Comparison of ENCODE assay signal across 8 cellular contexts in the genomic region with DNA sequence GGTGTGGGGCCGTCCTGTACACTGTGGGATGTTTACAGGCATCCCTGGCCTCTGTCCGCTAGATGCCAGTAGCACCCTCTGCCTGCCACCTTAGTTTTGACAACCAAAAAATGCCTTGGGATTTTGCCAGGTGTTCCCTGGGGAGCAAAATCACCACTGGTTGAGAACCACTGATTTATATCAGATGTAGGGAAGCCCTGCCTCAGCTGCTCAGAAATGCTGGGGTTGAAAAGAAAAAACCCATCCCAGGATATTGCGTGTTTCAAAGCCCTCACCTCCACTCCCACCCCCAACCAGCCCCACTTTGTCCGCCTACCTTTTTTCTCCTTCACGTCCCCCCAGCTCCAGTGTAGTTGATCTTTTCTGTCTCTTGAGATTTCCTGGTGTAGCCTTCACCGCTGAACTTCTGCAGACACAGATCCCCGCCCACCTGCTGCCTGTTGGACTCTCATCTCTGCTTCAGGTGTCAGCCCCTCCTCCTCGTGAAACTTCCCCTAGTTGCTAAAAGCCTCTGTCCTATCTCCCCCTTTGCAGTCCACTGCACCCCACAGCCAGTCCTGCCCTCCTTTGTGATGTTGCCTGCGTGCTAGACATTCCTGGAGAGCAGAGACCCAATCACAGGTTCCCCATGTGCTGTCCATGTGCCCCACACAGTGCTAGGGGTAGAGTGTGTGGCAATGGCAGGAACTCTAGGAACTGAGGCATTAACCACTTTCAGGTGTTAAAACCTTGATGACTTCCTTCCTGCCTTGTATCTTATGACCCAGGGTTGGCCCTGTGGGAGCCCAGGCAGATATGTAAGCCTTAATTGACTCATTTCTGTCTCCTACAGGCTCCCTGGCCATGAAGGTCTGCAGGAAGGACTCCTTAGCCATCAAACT.
A peak's percentile ranks its signal among the peaks of the same experiment; 100 is the strongest.
DNase-seq lines count a peak whose midpoint lies in the region; ATAC-seq, FAIRE-seq and TF ChIP-seq lines count a peak whose summit lies in the region.

No MANE protein-coding gene starts in this region.

- peak; percentile 36 to 59; a peak in 3 of 4 replicates for TF ChIP-seq CTCF in GM23338 (conservative IDR thresholded peaks at IDR 0.05; ENCODE audit: low read depth in 2 of 2)
- peak; percentile 41 to 52 (median 41); a peak in 3 of 4 replicates for TF ChIP-seq CTCF in H1 (IDR thresholded peaks at IDR 0.05; ENCODE audit: control extremely low read depth in 1 of 3, insufficient read depth in 1 of 3, low read depth in 1 of 3, low read length in 3 of 3)

- no peak overlapping the region for H3K23ac ChIP-seq in H1 (ENCODE audit: insufficient read length)

- no peaks in the 10 kb centered on the region for H3K23me2 ChIP-seq in H1 (ENCODE audit: low read depth, low read length)

- ATAC-seq in GM23338 = peak; percentile 75

- no peaks in the 10 kb centered on the region for H3K27me3 Mint-ChIP-seq in activated T-cell treated with anti-CD3 and anti-CD28 coated beads, Interleukin-2, amount 50 U/mL, for 24 hours
- no peaks in the 10 kb centered on the region for H3K27me3 Mint-ChIP-seq in GM23338 (ENCODE audit: insufficient read depth, low read depth, poor library complexity)

- no peak overlapping the region for H3K14ac ChIP-seq in H1 (ENCODE audit: insufficient read length)

- peak; percentile 59 to 73 for TF ChIP-seq RAD21 in H1 (IDR thresholded peaks at IDR 0.05 in 1 of 2, conservative IDR thresholded peaks at IDR 0.05 in 1 of 2; ENCODE audit: low read depth in 2 of 2, low read length in 2 of 2)

- H3K9me2 ChIP-seq in GM23338 (ENCODE audit: insufficient read depth) = no peaks in the 10 kb centered on the region

- H3K4me3 Mint-ChIP-seq in activated T-cell treated with anti-CD3 and anti-CD28 coated beads, Interleukin-2, amount 50 U/mL, for 24 hours = no peak overlapping the region
- H3K4me3 Mint-ChIP-seq in GM23338 = no peak overlapping the region

- H3K4me2 ChIP-seq in GM23338 = no peak overlapping the region
- no peak overlapping the region for H3K4me2 ChIP-seq in H1 (ENCODE audit: insufficient read depth in 1 of 2, low read depth in 2 of 2, low read length in 2 of 2)

- H3K27ac Mint-ChIP-seq in activated T-cell treated with anti-CD3 and anti-CD28 coated beads, Interleukin-2, amount 50 U/mL, for 24 hours = peak overlapping the region; percentile 49
- peak overlapping the region; percentile 38 for H3K27ac Mint-ChIP-seq in GM23338

- 79% methylated on average over 8 of the region's 9 CpGs; no CpG with 5 or more reads in 1 of the 2 experiments for WGBS in H1 (ENCODE audit: extremely low coverage in 1 of 2, insufficient coverage in 1 of 2, insufficient read length in 1 of 2, insufficient replicate concordance in 2 of 2, low coverage in 1 of 2, low lambda C conversion rate in 2 of 2, missing lambda C conversion rate in 1 of 2), 2 experiments

- no peaks in the 10 kb centered on the region for H3K9me3 Mint-ChIP-seq in activated T-cell treated with anti-CD3 and anti-CD28 coated beads, Interleukin-2, amount 50 U/mL, for 24 hours
- no peaks in the 10 kb centered on the region for H3K9me3 Mint-ChIP-seq in GM23338

- no peaks in the 10 kb centered on the region for H3F3A ChIP-seq in GM23338 (replicated peaks; ENCODE audit: low read depth)

- H3K4me3 ChIP-seq in GM23338 (no peak overlapping the region), H1 (ENCODE audit: extremely low read depth in 1 of 4, insufficient read depth in 2 of 4, low read depth in 3 of 4, low read length in 4 of 4) (no peak overlapping the region)

- no peaks in the 10 kb centered on the region for H3K36me3 Mint-ChIP-seq in activated T-cell treated with anti-CD3 and anti-CD28 coated beads, Interleukin-2, amount 50 U/mL, for 24 hours (ENCODE audit: low read depth)
- no peaks in the 10 kb centered on the region for H3K36me3 Mint-ChIP-seq in GM23338 (ENCODE audit: low read depth)

- no peak for TF ChIP-seq EP300 in H1 (IDR thresholded peaks at IDR 0.05; ENCODE audit: borderline replicate concordance in 1 of 2, low read depth in 2 of 2, low read length in 2 of 2)

- no peak overlapping the region for H2BK120ac ChIP-seq in H1 (replicated peaks; ENCODE audit: low read depth, low read length)

- H3K4me1 Mint-ChIP-seq in activated T-cell treated with anti-CD3 and anti-CD28 coated beads, Interleukin-2, amount 50 U/mL, for 24 hours (ENCODE audit: low read depth) = peaks cover 17% of the 10 kb centered on the region
- peaks cover 9% of the 10 kb centered on the region for H3K4me1 Mint-ChIP-seq in GM23338

- H3K79me2 ChIP-seq in GM23338 (replicated peaks; ENCODE audit: insufficient read depth) (no peaks in the 10 kb centered on the region), H1 (ENCODE audit: control insufficient read depth in 1 of 2, insufficient read depth in 2 of 2, low read length in 2 of 2) (no peaks in the 10 kb centered on the region)

- no peak overlapping the region for H3K18ac ChIP-seq in H1 (ENCODE audit: extremely low read depth, low read length)

- H3K36me3 ChIP-seq in GM23338 (ENCODE audit: insufficient read depth) (no peaks in the 10 kb centered on the region), H1 (ENCODE audit: control insufficient read depth in 2 of 4, insufficient read depth in 4 of 4, low read length in 3 of 4) (peaks cover 0 to 4% (median 0%) of the 10 kb centered on the region in 4 experiments; a peak in 4 of 8 replicates)

- H3K4ac ChIP-seq in H1 (replicated peaks; ENCODE audit: insufficient read length, low read depth, low read length) = no peak overlapping the region

- no peak for FAIRE-seq in H1 (lab: Jason Lieb, UNC)

- H2BK15ac ChIP-seq in H1 (ENCODE audit: low read length) = no peak overlapping the region

- H4K91ac ChIP-seq in H1 (replicated peaks; ENCODE audit: insufficient read length, low read length) = no peak overlapping the region

- H4K20me1 ChIP-seq in GM23338 (replicated peaks; ENCODE audit: insufficient read depth) = no peaks in the 10 kb centered on the region
- no peaks in the 10 kb centered on the region for H4K20me1 ChIP-seq in H1 (replicated peaks in 1 of 2; ENCODE audit: control insufficient read depth in 1 of 2, insufficient read depth in 2 of 2, low read length in 2 of 2)

- no peak overlapping the region for H4K8ac ChIP-seq in H1 (ENCODE audit: extremely low read depth, insufficient read depth, low read length)

- POLR2A ChIA-PET in H1 (lab: Charles Lee; ENCODE audit: partially characterized antibody) = no interaction called here

- no peak overlapping the region for H3K56ac ChIP-seq in H1 (replicated peaks; ENCODE audit: insufficient read length, low read depth, low read length)

- H3K9me3 ChIP-seq in H1 (ENCODE audit: insufficient read depth in 2 of 2, low read depth in 1 of 2, low read length in 1 of 2) = no peaks in the 10 kb centered on the region

- H3K27me3 ChIP-seq in GM23338 (ENCODE audit: insufficient read depth) (no peaks in the 10 kb centered on the region), H1 (replicated peaks in 1 of 4; ENCODE audit: control insufficient read depth in 3 of 4, extremely low read depth in 1 of 4, insufficient read depth in 3 of 4, low read length in 3 of 4) (no peaks in the 10 kb centered on the region)

- peak; percentile 46 for DNase-seq in activated T-cell treated with anti-CD3 and anti-CD28 coated beads, Interleukin-2, amount 50 U/mL, for 24 hours
- DNase-seq in activated T-cell treated with anti-CD3 and anti-CD28 coated beads for 4 hours (no peak), GM23338 (ENCODE audit: low spot score) (peak; percentile 32), M059J (ENCODE audit: low read depth) (peak; percentile 44), H1 (ENCODE audit: low read depth in 1 of 2, low spot score in 2 of 2) (no peak), occipital lobe (lab: John Stamatoyannopoulos, UW) (no peak), DMS153 treated with DMSO at 0.1 percent for 48 hours (lab: John Stamatoyannopoulos, UW; ENCODE audit: unreplicated experiment) (no peak), SIG-M5 (lab: John Stamatoyannopoulos, UW) (no peak)

- no peak overlapping the region for H2BK20ac ChIP-seq in H1 (ENCODE audit: low read length)

- no peak overlapping the region; the same call in 1 of the 2 replicates for H2AK5ac ChIP-seq in H1 (ENCODE audit: low read depth, low read length)

- H3K4me1 ChIP-seq in GM23338 (ENCODE audit: insufficient read depth) (no peaks in the 10 kb centered on the region), H1 (replicated peaks in 1 of 4; ENCODE audit: control insufficient read depth in 3 of 4, insufficient read depth in 4 of 4, low read length in 3 of 4) (no peaks in the 10 kb centered on the region)

- H2AFZ ChIP-seq in GM23338 (no peak overlapping the region), H1 (ENCODE audit: low read length) (no peak overlapping the region)

- no peak overlapping the region for H2BK5ac ChIP-seq in H1 (ENCODE audit: low read depth, low read length)

- no peak overlapping the region for H3K9ac ChIP-seq in H1 (replicated peaks in 1 of 4; ENCODE audit: extremely low read depth in 1 of 4, low read depth in 3 of 4, low read length in 3 of 4)

- H3K79me1 ChIP-seq in H1 (ENCODE audit: low read depth, low read length) = no peaks in the 10 kb centered on the region; the same call in 1 of the 2 replicates

- CTCF ChIA-PET in H1 (lab: Charles Lee; ENCODE audit: partially characterized antibody) = interaction anchor here (0.6 to 1.7 kb wide), 13 partner anchors 9 to 316 kb away, joined by 3 to 5 read pairs (median 3); no protein-coding TSS in a partner anchor

- no peak overlapping the region for H3K27ac ChIP-seq in GM23338 (ENCODE audit: low read depth)
- no peak overlapping the region for H3K27ac ChIP-seq in H1 (ENCODE audit: low read depth, low read length)

- TF ChIP-seq POLR2A in H1 (IDR thresholded peaks at IDR 0.05; ENCODE audit: control extremely low read depth in 1 of 2, low read depth in 2 of 2, low read length in 2 of 2) = no peak

- H2BK12ac ChIP-seq in H1 (ENCODE audit: low read depth, low read length) = no peak overlapping the region

- H4K5ac ChIP-seq in H1 (ENCODE audit: insufficient read length, low read depth, low read length) = no peak overlapping the region

TF ChIP-seq in GM23338, 12 proteins besides CTCF, POLR2A, EP300 and RAD21:
- TF ChIP-seq EZH2 (IDR thresholded peaks at IDR 0.05; ENCODE audit: low read depth, unreplicated experiment) = no peak
- no peak for TF ChIP-seq POLR2AphosphoS5 (IDR thresholded peaks at IDR 0.05; ENCODE audit: low read depth)
TF ChIP-seq in GM23338: peak in this region for 0.

TF ChIP-seq in H1, 55 proteins besides CTCF, POLR2A, EP300 and RAD21:
- TF ChIP-seq NANOG (IDR thresholded peaks at IDR 0.05; ENCODE audit: insufficient read depth, low read depth, low read length, poor library complexity, severe bottlenecking) = no peak
- TF ChIP-seq, protein P1, sequence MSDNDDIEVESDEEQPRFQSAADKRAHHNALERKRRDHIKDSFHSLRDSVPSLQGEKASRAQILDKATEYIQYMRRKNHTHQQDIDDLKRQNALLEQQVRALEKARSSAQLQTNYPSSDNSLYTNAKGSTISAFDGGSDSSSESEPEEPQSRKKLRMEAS (IDR thresholded peaks at IDR 0.05) = 0 out of 2 replicates have a peak, but pooled peaks have one; percentile 14

Comparison
In these comparisons a context has a peak if more than half of its experiments do, and no peak if none do; other contexts are left out.
1. DNase-seq: peak in activated T-cell treated with anti-CD3 and anti-CD28 coated beads, Interleukin-2, amount 50 U/mL, for 24 hours (single experiment), GM23338 (single experiment) and M059J (single experiment); none in activated T-cell treated with anti-CD3 and anti-CD28 coated beads for 4 hours (single experiment), H1 (0 of 2), occipital lobe (single experiment), DMS153 treated with DMSO at 0.1 percent for 48 hours (single experiment) and SIG-M5 (single experiment).